Comparison of ENCODE assay signal across 15 cellular contexts in the genomic region with DNA sequence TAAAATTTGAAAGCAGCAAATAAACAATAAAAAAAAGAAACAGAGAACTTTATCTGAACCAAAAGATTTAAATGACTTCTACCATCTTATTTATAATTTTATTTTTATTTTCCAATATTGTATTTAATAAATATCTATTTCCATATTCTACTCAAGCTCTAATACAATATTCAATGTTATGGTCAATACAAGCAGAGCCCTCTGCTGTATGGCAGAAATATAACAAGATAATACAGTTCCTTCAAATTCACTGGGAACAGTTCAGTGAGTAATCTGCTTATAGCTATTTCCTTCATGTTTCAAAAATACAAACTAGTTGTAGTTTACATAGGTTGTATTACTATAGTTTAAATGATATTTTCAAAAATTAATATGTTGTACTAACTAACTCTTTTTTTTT.
A peak's percentile ranks its signal among the peaks of the same experiment; 100 is the strongest.
DNase-seq lines count a peak whose midpoint lies in the region; TF ChIP-seq lines count a peak whose summit lies in the region.
"Had no signal": no experiment of that assay in that cellular context is flagged by ENCODE, and none has a peak within 500 bp of the region (broad histone marks: within the 10 kb centered on the region; RNA-seq: fewer than 3 reads in every experiment).

No MANE protein-coding gene starts in this region.

- peak; percentile 41 for TF ChIP-seq CTCF in hepatocyte (IDR thresholded peaks at IDR 0.05; ENCODE audit: poor library complexity)

- no peaks in the 10 kb centered on the region for H3K27me3 ChIP-seq in hepatocyte
- H3K27me3 ChIP-seq: transverse colon had no signal

- no peak overlapping the region for H2AFZ ChIP-seq in hepatocyte

- H3K4me3 ChIP-seq in hepatocyte, result no peak overlapping the region
- H3K4me3 ChIP-seq: mucosa of descending colon, psoas muscle, transverse colon had no signal

- in situ Hi-C loops in SK-MEL-5 (cut with HindIII; ENCODE audit: low pct_unique_long_range_greater_than_20kb, low sequenced_read_pairs), result no loop called here

- DNase-seq in NCI-H1105 treated with DMSO at 0.1 percent for 48 hours (lab: John Stamatoyannopoulos, UW), result peak; percentile 36
- DNase-seq in NCI-H1105 (lab: John Stamatoyannopoulos, UW), result no peak
- DNase-seq in SK-MEL-5 (ENCODE audit: low read depth, low spot score), result peak; percentile 59
- no peak for DNase-seq in hepatocyte (ENCODE audit: low spot score)
- no peak for DNase-seq in activated CD4-positive, alpha-beta T cell treated with anti-CD3 and anti-CD28 coated beads, Interleukin-2, amount 50 U/mL, for 48 hours
- DNase-seq in amniotic stem cell (lab: John Stamatoyannopoulos, UW), result no peak
- no peak for DNase-seq in NCI-H446 treated with DMSO at 0.1 percent for 48 hours (lab: John Stamatoyannopoulos, UW)
- DNase-seq: activated CD4-positive, alpha-beta memory T cell treated with anti-CD3 and anti-CD28 coated beads, Interleukin-2, amount 10 ng/mL, durations not matched to agents 7 days and 5 days; activated effector memory CD4-positive, alpha-beta T cell treated with Interleukin-2 at 50 U/mL for 16 hours; effector CD8-positive, alpha-beta T cell; mucosa of descending colon; NCI-H1092; psoas muscle; transverse colon had no signal

- H3K9me2 ChIP-seq in hepatocyte (replicated peaks; ENCODE audit: insufficient read depth), result no peaks in the 10 kb centered on the region

- no peaks in the 10 kb centered on the region for H3K4me1 ChIP-seq in hepatocyte (ENCODE audit: insufficient read depth)
- H3K4me1 ChIP-seq: psoas muscle, transverse colon had no signal

- H3K27ac ChIP-seq in hepatocyte, result no peak overlapping the region
- H3K27ac ChIP-seq: psoas muscle, transverse colon had no signal

- H3K4me2 ChIP-seq in hepatocyte, result no peak overlapping the region

- H3K9me3 ChIP-seq in hepatocyte (ENCODE audit: low read depth), result no peaks in the 10 kb centered on the region

- no peaks in the 10 kb centered on the region for H3K36me3 ChIP-seq in hepatocyte (replicated peaks; ENCODE audit: insufficient read depth, low read depth)
- H3K36me3 ChIP-seq: transverse colon had no signal

- TF ChIP-seq EP300 in Ishikawa (IDR thresholded peaks at IDR 0.05; ENCODE audit: borderline replicate concordance), result no peak

- TF ChIP-seq RAD21 in Ishikawa (IDR thresholded peaks at IDR 0.05; ENCODE audit: low read depth), result peak; percentile 24; the same call in 1 of the 2 replicates

- H3K79me2 ChIP-seq in hepatocyte, result no peaks in the 10 kb centered on the region

- no peaks in the 10 kb centered on the region for H4K20me1 ChIP-seq in hepatocyte (ENCODE audit: insufficient read depth, poor library complexity, severe bottlenecking)

TF ChIP-seq in Ishikawa, 13 proteins besides CTCF, POLR2A, EP300 and RAD21:
- TF ChIP-seq FOXM1 (IDR thresholded peaks at IDR 0.05; ENCODE audit: borderline replicate concordance, low read depth) (no peak), ZBTB7A (IDR thresholded peaks at IDR 0.05; ENCODE audit: low read depth) (no peak), EGR1 (IDR thresholded peaks at IDR 0.05) (no peak), TCF12 (IDR thresholded peaks at IDR 0.05; ENCODE audit: low read depth) (no peak)
- TF ChIP-seq, protein P1, sequence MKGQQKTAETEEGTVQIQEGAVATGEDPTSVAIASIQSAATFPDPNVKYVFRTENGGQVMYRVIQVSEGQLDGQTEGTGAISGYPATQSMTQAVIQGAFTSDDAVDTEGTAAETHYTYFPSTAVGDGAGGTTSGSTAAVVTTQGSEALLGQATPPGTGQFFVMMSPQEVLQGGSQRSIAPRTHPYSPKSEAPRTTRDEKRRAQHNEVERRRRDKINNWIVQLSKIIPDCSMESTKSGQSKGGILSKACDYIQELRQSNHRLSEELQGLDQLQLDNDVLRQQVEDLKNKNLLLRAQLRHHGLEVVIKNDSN (IDR thresholded peaks at IDR 0.05), result no peak

Comparison
In these comparisons a context has a peak if more than half of its experiments do, and no peak if none do; other contexts are left out.
1. DNase-seq: peak in NCI-H1105 treated with DMSO at 0.1 percent for 48 hours (single experiment) and SK-MEL-5 (single experiment); none in NCI-H1105 (single experiment), hepatocyte (single experiment), activated CD4-positive, alpha-beta T cell treated with anti-CD3 and anti-CD28 coated beads, Interleukin-2, amount 50 U/mL, for 48 hours (0 of 2), amniotic stem cell (single experiment) and NCI-H446 treated with DMSO at 0.1 percent for 48 hours (single experiment).